Comparison of ENCODE assay signal across 21 cellular contexts in genomic region chr1:107883562-107883961, GRCh38.
DNase-seq lines count a peak whose midpoint lies in the region; ATAC-seq and TF ChIP-seq lines count a peak whose summit lies in the region.
"Had no signal": no experiment of that assay in that cellular context is flagged by ENCODE, and none has a peak within 500 bp of the region (broad histone marks: within the 10 kb centered on the region; RNA-seq: fewer than 3 reads in every experiment).

No MANE protein-coding gene starts in this region.

- H3K4me3 ChIP-seq in left lung = no peak overlapping the region
- H3K4me3 ChIP-seq: colonic mucosa, HAP-1, SK-N-MC, tibial nerve had no signal

- DNase-seq in DMS 273 treated with DMSO at 0.1 percent for 48 hours (lab: John Stamatoyannopoulos, UW) (peak; percentile 7), RPMI8226 (peak; percentile 5), left lung (peak; percentile 9 to 42), SW480 (ENCODE audit: low spot score) (no peak)
- no peak for DNase-seq in stimulated activated CD4-positive, alpha-beta T cell treated with anti-CD3 and anti-CD28 coated beads, Interleukin-4, amount 100 ng/mL, for 1 hour
- DNase-seq in activated effector memory CD4-positive, alpha-beta T cell treated with Interleukin-2 at 50 U/mL for 16 hours = no peak
- DNase-seq: activated CD4-positive, alpha-beta T cell treated with anti-CD3 and anti-CD28 coated beads for 4 hours; activated naive CD8-positive, alpha-beta T cell treated with anti-CD3 and anti-CD28 coated beads, Interleukin-2, amount 10 ng/mL, durations not matched to agents 7 days and 5 days; CD8-positive, alpha-beta T cell; colonic mucosa; endodermal cell; midbrain; NCI-H187 treated with DMSO at 0.1 percent for 48 hours; NCI-H345; nephron progenitor cell; stimulated activated naive CD4-positive, alpha-beta T cell; T1000 had no signal

- H3K27me3 ChIP-seq in left lung = no peaks in the 10 kb centered on the region
- H3K27me3 ChIP-seq: colonic mucosa, tibial nerve had no signal

- TF ChIP-seq CTCF in left lung (IDR thresholded peaks at IDR 0.05) = no peak

- peaks cover 0 to 17% of the 10 kb centered on the region in 2 donors for H3K4me1 ChIP-seq in left lung
- H3K4me1 ChIP-seq: colonic mucosa, HAP-1, tibial nerve had no signal

- H3K9me3 ChIP-seq in KOPT-K1 (ENCODE audit: insufficient read depth, low read length, poor library complexity, severe bottlenecking) (no peaks in the 10 kb centered on the region), left lung (no peaks in the 10 kb centered on the region)
- H3K9me3 ChIP-seq: colonic mucosa, HAP-1, tibial nerve had no signal

- H3K36me3 ChIP-seq in KOPT-K1 (ENCODE audit: insufficient read depth, low read length) = no peaks in the 10 kb centered on the region
- no peaks in the 10 kb centered on the region for H3K36me3 ChIP-seq in left lung
- H3K36me3 ChIP-seq: colonic mucosa, HAP-1, tibial nerve had no signal

- peak; percentile 78 for ATAC-seq in left lung
- ATAC-seq: CD8-positive, alpha-beta T cell had no signal

- intact Hi-C loops in left lung (cut with DNase I) = no loop called here

- peak overlapping the region; percentile 10 for H3K27ac ChIP-seq in KOPT-K1 (ENCODE audit: low read depth, low read length, poor library complexity, severe bottlenecking)
- no peak overlapping the region for H3K27ac ChIP-seq in left lung
- H3K27ac ChIP-seq: colonic mucosa, SK-N-MC, tibial nerve had no signal

Comparison
In these comparisons a context has a peak if more than half of its experiments do, and no peak if none do; other contexts are left out.
1. DNase-seq: peak in DMS 273 treated with DMSO at 0.1 percent for 48 hours (single experiment), RPMI8226 (single experiment) and left lung (2 of 2); none in stimulated activated CD4-positive, alpha-beta T cell treated with anti-CD3 and anti-CD28 coated beads, Interleukin-4, amount 100 ng/mL, for 1 hour (single experiment), activated effector memory CD4-positive, alpha-beta T cell treated with Interleukin-2 at 50 U/mL for 16 hours (single experiment) and SW480 (single experiment).